15 cellular contexts compared by ENCODE assay signal in genomic region chr5:128645582-128645981, GRCh38.
"Had no signal": no experiment of that assay in that cellular context is flagged by ENCODE, and none has a peak within 500 bp of the region (broad histone marks: within the 10 kb centered on the region; RNA-seq: fewer than 3 reads in every experiment).

No MANE protein-coding gene starts in this region.

- H3K4me3 ChIP-seq: dorsolateral prefrontal cortex, gastrocnemius medialis, right atrium auricular region, transverse colon had no signal

- DNase-seq: activated CD4-positive, alpha-beta T cell treated with anti-CD3 and anti-CD28 coated beads, Interleukin-2, amount 50 U/mL, for 4 hours; activated CD4-positive, CD25-positive, alpha-beta regulatory T cell; activated effector memory CD4-positive, alpha-beta T cell treated with Interleukin-2 at 50 U/mL for 16 hours; activated T-cell treated with anti-CD3 and anti-CD28 coated beads, Interleukin-2, amount 50 U/mL, for 1 hour; anterior cingulate cortex; dorsolateral prefrontal cortex; gastrocnemius medialis; kidney; left ventricle myocardium superior; stimulated activated CD4-positive, alpha-beta T cell treated with anti-CD3 and anti-CD28 coated beads, Interleukin-2, amount 100 ng/mL, for 24 hours; stimulated activated naive B cell treated with anti-CD40 and anti-IgM and Interleukin-4, amounts not matched to agents 10 μg/mL and 1 μg/mL and 100 μg/mL, for 72 hours; substantia nigra; T-helper 17 cell; transverse colon had no signal
